In genomic region chr16:29784157-29784556, GRCh38 we compare ENCODE assay signal across 1 cellular context.
A peak's percentile ranks its signal among the peaks of the same experiment; 100 is the strongest.
TF ChIP-seq lines count a peak whose summit lies in the region.

No MANE protein-coding gene starts in this region.

TF ChIP-seq in HepG2, 621 proteins besides CTCF, POLR2A, EP300 and RAD21:
- no peak for TF ChIP-seq SP140L (CRISPR knock-in tag; IDR thresholded peaks at IDR 0.05; ENCODE audit: borderline replicate concordance)
- TF ChIP-seq CREM (IDR thresholded peaks at IDR 0.05) = 0 out of 2 replicates have a peak, but pooled peaks have one; percentile 16
- TF ChIP-seq CREM (CRISPR knock-in tag; IDR thresholded peaks at IDR 0.05) = no peak
- TF ChIP-seq MBNL3 (CRISPR knock-in tag; conservative IDR thresholded peaks at IDR 0.05) = 0 out of 2 replicates have a peak, but pooled peaks have one; percentile 23
